14 cellular contexts compared by ENCODE assay signal in the genomic region with DNA sequence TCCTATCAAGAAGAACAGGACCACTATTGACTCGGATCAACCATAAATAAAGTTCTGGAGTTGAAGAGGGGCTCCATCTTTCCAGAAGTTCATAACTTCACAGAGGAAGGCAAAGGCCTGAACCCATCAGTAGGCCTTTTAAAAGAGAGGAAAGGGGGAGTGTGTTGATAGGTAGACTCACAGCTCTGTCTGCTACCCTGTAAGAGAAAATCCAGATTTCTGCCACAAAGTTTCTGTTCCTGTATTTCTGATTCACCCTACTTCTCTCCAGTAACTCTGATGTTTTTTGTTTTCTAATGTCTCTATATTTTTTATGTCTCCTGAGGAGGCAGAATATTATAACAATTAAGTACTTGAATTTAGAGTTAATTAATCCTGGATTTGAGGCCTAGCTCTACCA.
A peak's percentile ranks its signal among the peaks of the same experiment; 100 is the strongest.
DNase-seq lines count a peak whose midpoint lies in the region; ATAC-seq and TF ChIP-seq lines count a peak whose summit lies in the region.
"Had no signal": no experiment of that assay in that cellular context is flagged by ENCODE, and none has a peak within 500 bp of the region (broad histone marks: within the 10 kb centered on the region; RNA-seq: fewer than 3 reads in every experiment).

No MANE protein-coding gene starts in this region.

- H3K4me1 Mint-ChIP-seq in natural killer cell treated with Interleukin-12 subunit alpha and Interleukin-12 subunit beta and Interleukin-15 and Interleukin-18, amount 100 ng/mL, for 72 hours (ENCODE audit: low read depth in 2 of 2) = peaks cover 21 to 22% of the 10 kb centered on the region in 2 donors

- ATAC-seq in GM18867 (IDR thresholded peaks at IDR 0.05; ENCODE audit: unreplicated experiment) (peak; percentile 54), GM21526 (IDR thresholded peaks at IDR 0.05; ENCODE audit: low FRiP score, unreplicated experiment) (peak; percentile 48), HG03139 (IDR thresholded peaks at IDR 0.05; ENCODE audit: unreplicated experiment) (peak; percentile 48)
- no peak for ATAC-seq in natural killer cell treated with Interleukin-12 subunit alpha and Interleukin-12 subunit beta and Interleukin-15 and Interleukin-18, amount 100 ng/mL, for 72 hours

- no peaks in the 10 kb centered on the region for H3K4me1 ChIP-seq in prostate gland (replicated peaks)

- no peak for TF ChIP-seq CTCF in prostate gland (IDR thresholded peaks at IDR 0.05)

- H3K9me3 ChIP-seq in prostate gland = no peaks in the 10 kb centered on the region

- DNase-seq in prostate gland (ENCODE audit: low spot score) (no peak), epidermal melanocyte (ENCODE audit: insufficient read length, low spot score) (no peak), NCI-H2196 (lab: John Stamatoyannopoulos, UW; ENCODE audit: unreplicated experiment) (no peak), G401 (ENCODE audit: low spot score) (no peak)
- DNase-seq in natural killer cell treated with Interleukin-12 subunit alpha and Interleukin-12 subunit beta and Interleukin-15 and Interleukin-18, amount 100 ng/mL, for 72 hours (ENCODE audit: low spot score) = no peak
- DNase-seq: activated CD4-positive, alpha-beta T cell treated with anti-CD3 and anti-CD28 coated beads for 1 hour; activated T-cell treated with anti-CD3 and anti-CD28 coated beads, Interleukin-2, amount 50 U/mL, for 1 hour; NCI-H1092; small intestine; substantia nigra had no signal

- intact Hi-C loops in prostate gland (cut with DNase I) = loop anchor here (10.0 kb wide), 2 partner anchors 206 to 276 kb away; no protein-coding TSS in a partner anchor

- peak overlapping the region; percentile 46 to 47 for H3K27ac ChIP-seq in prostate gland

- H3K36me3 Mint-ChIP-seq in natural killer cell treated with Interleukin-12 subunit alpha and Interleukin-12 subunit beta and Interleukin-15 and Interleukin-18, amount 100 ng/mL, for 72 hours = peaks cover 6% of the 10 kb centered on the region

- no peak for TF ChIP-seq POLR2A in prostate gland (IDR thresholded peaks at IDR 0.05)

- WGBS in prostate gland = 88% methylated on average over 1 of the region's 1 CpG

- no peaks in the 10 kb centered on the region for H3K36me3 ChIP-seq in prostate gland

- H3K27ac Mint-ChIP-seq in natural killer cell treated with Interleukin-12 subunit alpha and Interleukin-12 subunit beta and Interleukin-15 and Interleukin-18, amount 100 ng/mL, for 72 hours = no peak overlapping the region
- H3K27ac Mint-ChIP-seq: dendritic cell treated with granulocyte-macrophage colony-stimulating factor and Interleukin-4, amounts not matched to agents 40 ng/mL and 50 ng/mL, for 4 days had no signal

- no peak overlapping the region for H3K4me3 ChIP-seq in prostate gland

- no peaks in the 10 kb centered on the region for H3K9me3 Mint-ChIP-seq in natural killer cell treated with Interleukin-12 subunit alpha and Interleukin-12 subunit beta and Interleukin-15 and Interleukin-18, amount 100 ng/mL, for 72 hours
- H3K9me3 Mint-ChIP-seq: dendritic cell treated with granulocyte-macrophage colony-stimulating factor and Interleukin-4, amounts not matched to agents 40 ng/mL and 50 ng/mL, for 4 days had no signal

- H3K27me3 ChIP-seq in prostate gland (replicated peaks; ENCODE audit: insufficient read depth) = no peaks in the 10 kb centered on the region

- no peak overlapping the region for H3K4me3 Mint-ChIP-seq in natural killer cell treated with Interleukin-12 subunit alpha and Interleukin-12 subunit beta and Interleukin-15 and Interleukin-18, amount 100 ng/mL, for 72 hours
- H3K4me3 Mint-ChIP-seq: dendritic cell treated with granulocyte-macrophage colony-stimulating factor and Interleukin-4, amounts not matched to agents 40 ng/mL and 50 ng/mL, for 4 days had no signal

- in situ Hi-C loops in G401 (cut with HindIII; ENCODE audit: low sequenced_read_pairs) = no loop called here

- H3K27me3 Mint-ChIP-seq in natural killer cell treated with Interleukin-12 subunit alpha and Interleukin-12 subunit beta and Interleukin-15 and Interleukin-18, amount 100 ng/mL, for 72 hours = peaks cover 31 to 36% of the 10 kb centered on the region in 2 donors

Comparison
In these comparisons a context has a peak if more than half of its experiments do, and no peak if none do; other contexts are left out.
1. ATAC-seq: peak in GM18867 (single experiment), GM21526 (single experiment) and HG03139 (single experiment); none in natural killer cell treated with Interleukin-12 subunit alpha and Interleukin-12 subunit beta and Interleukin-15 and Interleukin-18, amount 100 ng/mL, for 72 hours (0 of 2).